ENCODE assay signal across 7 cellular contexts in genomic region chr13:46490713-46491112, GRCh38.
DNase-seq lines count a peak whose midpoint lies in the region; ATAC-seq, FAIRE-seq and TF ChIP-seq lines count a peak whose summit lies in the region.
"Not testable (repeated sequence)": the region's sequence is repeated elsewhere in the genome, so short reads cannot be mapped to it uniquely, and the experiment has no call there.

No MANE protein-coding gene starts in this region.

- H3K27me3 Mint-ChIP-seq in activated CD8-positive, alpha-beta T cell treated with anti-CD3 and anti-CD28 coated beads for 36 hours; naive B cell; stimulated activated naive B cell treated with anti-CD40 and anti-IgM and Interleukin-4, amounts not matched to agents 10 μg/mL and 1 μg/mL and 100 μg/mL, for 72 hours: not testable (repeated sequence)
- H3K27me3 Mint-ChIP-seq in MCF 10A (ENCODE audit: insufficient read depth, unreplicated experiment): peaks cover 47% of the 10 kb centered on the region

- peak overlapping the region; percentile 41 for H3K27ac ChIP-seq in hepatocyte

- intact Hi-C loops in activated CD8-positive, alpha-beta T cell treated with anti-CD3 and anti-CD28 coated beads for 36 hours (cut with micrococcal nuclease): loop anchor here (5.0 kb wide), 1 partner anchor 232 kb away; no protein-coding TSS in a partner anchor
- intact Hi-C loops in MCF 10A (cut with micrococcal nuclease): loop anchor here (5.0 kb wide), 1 partner anchor 132 kb away; no protein-coding TSS in a partner anchor

- H3K79me2 ChIP-seq in hepatocyte: not testable (repeated sequence)

- 90% methylated on average over 14 of the region's 14 CpGs for WGBS in hepatocyte (ENCODE audit: low lambda C conversion rate, missing lambda C conversion rate)

- peak; percentile 79 for FAIRE-seq in D721Med (lab: Jason Lieb, UNC)

- not testable (repeated sequence) for H3K27ac Mint-ChIP-seq in activated CD8-positive, alpha-beta T cell treated with anti-CD3 and anti-CD28 coated beads for 36 hours; naive B cell
- peak overlapping the region; percentile 13 for H3K27ac Mint-ChIP-seq in MCF 10A (ENCODE audit: low read depth, unreplicated experiment)
- peak overlapping the region; percentile 33 for H3K27ac Mint-ChIP-seq in stimulated activated naive B cell treated with anti-CD40 and anti-IgM and Interleukin-4, amounts not matched to agents 10 μg/mL and 1 μg/mL and 100 μg/mL, for 72 hours

- not testable (repeated sequence) for H3K4me1 Mint-ChIP-seq in activated CD8-positive, alpha-beta T cell treated with anti-CD3 and anti-CD28 coated beads for 36 hours (ENCODE audit: low read depth); MCF 10A (ENCODE audit: insufficient read depth, unreplicated experiment); naive B cell; stimulated activated naive B cell treated with anti-CD40 and anti-IgM and Interleukin-4, amounts not matched to agents 10 μg/mL and 1 μg/mL and 100 μg/mL, for 72 hours

- not testable (repeated sequence) for H3K4me3 ChIP-seq in hepatocyte

- peaks cover 16% of the 10 kb centered on the region for H3K4me1 ChIP-seq in hepatocyte (ENCODE audit: insufficient read depth)

- not testable (repeated sequence) for H3K36me3 ChIP-seq in hepatocyte (replicated peaks; ENCODE audit: insufficient read depth, low read depth)

- peak overlapping the region; percentile 38 for H3K4me2 ChIP-seq in hepatocyte

- not testable (repeated sequence) for H3K9me2 ChIP-seq in hepatocyte (replicated peaks; ENCODE audit: insufficient read depth)

- ATAC-seq in GM18909 (IDR thresholded peaks at IDR 0.05; ENCODE audit: poor library complexity, unreplicated experiment) (peak; percentile 37), naive B cell (ENCODE audit: low read depth in 2 of 2) (peak; percentile 38 to 43)
- ATAC-seq in activated CD8-positive, alpha-beta T cell treated with anti-CD3 and anti-CD28 coated beads for 36 hours: peak; percentile 49
- ATAC-seq in stimulated activated naive B cell treated with anti-CD40 and anti-IgM and Interleukin-4, amounts not matched to agents 10 μg/mL and 1 μg/mL and 100 μg/mL, for 72 hours (replicated peaks): peak in 1 of 2 donors; percentile 57

- H3K36me3 Mint-ChIP-seq in activated CD8-positive, alpha-beta T cell treated with anti-CD3 and anti-CD28 coated beads for 36 hours (ENCODE audit: low read depth); MCF 10A (ENCODE audit: insufficient read depth, unreplicated experiment); naive B cell; stimulated activated naive B cell treated with anti-CD40 and anti-IgM and Interleukin-4, amounts not matched to agents 10 μg/mL and 1 μg/mL and 100 μg/mL, for 72 hours: not testable (repeated sequence)

- POLR2A ChIA-PET in activated CD8-positive, alpha-beta T cell treated with anti-CD3 and anti-CD28 coated beads for 36 hours (lab: Charles Lee); MCF 10A (lab: Yijun Ruan, JAX): not testable (repeated sequence)

- H2AFZ ChIP-seq in hepatocyte: not testable (repeated sequence)

- not testable (repeated sequence) for H3K9me3 Mint-ChIP-seq in activated CD8-positive, alpha-beta T cell treated with anti-CD3 and anti-CD28 coated beads for 36 hours; MCF 10A (ENCODE audit: unreplicated experiment); stimulated activated naive B cell treated with anti-CD40 and anti-IgM and Interleukin-4, amounts not matched to agents 10 μg/mL and 1 μg/mL and 100 μg/mL, for 72 hours
- peaks cover 0 to 14% (median 7%) of the 10 kb centered on the region in 7 donors for H3K9me3 Mint-ChIP-seq in naive B cell

- DNase-seq in D721Med (ENCODE audit: insufficient read length, low spot score); activated CD8-positive, alpha-beta T cell treated with anti-CD3 and anti-CD28 coated beads for 36 hours; MCF 10A (ENCODE audit: unreplicated experiment); hepatocyte (ENCODE audit: low spot score); naive B cell; stimulated activated naive B cell treated with anti-CD40 and anti-IgM and Interleukin-4, amounts not matched to agents 10 μg/mL and 1 μg/mL and 100 μg/mL, for 72 hours: not testable (repeated sequence)

- H4K20me1 ChIP-seq in hepatocyte (ENCODE audit: insufficient read depth, poor library complexity, severe bottlenecking): not testable (repeated sequence)

- CTCF ChIA-PET in activated CD8-positive, alpha-beta T cell treated with anti-CD3 and anti-CD28 coated beads for 36 hours (lab: Charles Lee): interaction anchor here (1.2 to 2.5 kb wide), 2 partner anchors 230 to 236 kb away, joined by 4 to 8 read pairs; no protein-coding TSS in a partner anchor
- CTCF ChIA-PET in MCF 10A (lab: Yijun Ruan, JAX): interaction anchor here (0.6 to 2.0 kb wide), 6 partner anchors 59 to 246 kb away, joined by 3 to 10 read pairs (median 4); no protein-coding TSS in a partner anchor

- not testable (repeated sequence) for H3K27me3 ChIP-seq in hepatocyte

- not testable (repeated sequence) for BruUV-seq in MCF 10A (replicated peaks; lab: Mats Ljungman, UMichigan)

- TF ChIP-seq CTCF in D721Med (IDR thresholded peaks at IDR 0.05; ENCODE audit: insufficient read depth, missing control alignments); activated CD8-positive, alpha-beta T cell treated with anti-CD3 and anti-CD28 coated beads for 36 hours (IDR thresholded peaks at IDR 0.05); MCF 10A (IDR thresholded peaks at IDR 0.05; ENCODE audit: unreplicated experiment); hepatocyte (IDR thresholded peaks at IDR 0.05; ENCODE audit: poor library complexity): not testable (repeated sequence)

- not testable (repeated sequence) for H3K9me3 ChIP-seq in hepatocyte (ENCODE audit: low read depth)

- not testable (repeated sequence) for H3K4me3 Mint-ChIP-seq in activated CD8-positive, alpha-beta T cell treated with anti-CD3 and anti-CD28 coated beads for 36 hours; MCF 10A (ENCODE audit: unreplicated experiment); naive B cell; stimulated activated naive B cell treated with anti-CD40 and anti-IgM and Interleukin-4, amounts not matched to agents 10 μg/mL and 1 μg/mL and 100 μg/mL, for 72 hours
